In genomic region chr11:2887526-2888195, GRCh38 we compare ENCODE assay signal across 9 cellular contexts. TPM values are rescaled to one million over a fixed set of nuclear protein-coding genes. Genes with fewer than 3 reads are reported as not detected.
A peak's percentile ranks its signal among the peaks of the same experiment; 100 is the strongest.
DNase-seq lines count a peak whose midpoint lies in the region; ATAC-seq and TF ChIP-seq lines count a peak whose summit lies in the region.
"Had no signal": no experiment of that assay in that cellular context is flagged by ENCODE, and none has a peak within 500 bp of the region (broad histone marks: within the 10 kb centered on the region; RNA-seq: fewer than 3 reads in every experiment).

No MANE protein-coding gene starts in this region.

- H3K4me3 ChIP-seq in CD8-positive, alpha-beta T cell (ENCODE audit: low read depth, low read length) = no peak overlapping the region
- H3K4me3 ChIP-seq in dorsolateral prefrontal cortex (no peak overlapping the region), neural progenitor cell (no peak overlapping the region)

- no peaks in the 10 kb centered on the region for H3K27me3 Mint-ChIP-seq in CD8-positive, alpha-beta T cell (ENCODE audit: low read depth)
- H3K27me3 Mint-ChIP-seq in neural progenitor cell (ENCODE audit: insufficient read depth, low read depth) = peaks cover 5% of the 10 kb centered on the region

- H3K9me3 ChIP-seq in CD8-positive, alpha-beta T cell (ENCODE audit: low read length) = no peaks in the 10 kb centered on the region
- H3K9me3 ChIP-seq in neural progenitor cell (ENCODE audit: low read depth) = no peaks in the 10 kb centered on the region

- H3K9ac ChIP-seq in neural progenitor cell = no peak overlapping the region

- H3K27ac ChIP-seq in CD8-positive, alpha-beta T cell (ENCODE audit: low read depth, low read length) = no peak overlapping the region
- H3K27ac ChIP-seq in dorsolateral prefrontal cortex (peak overlapping the region in 35 of 59 donors; percentile 4 to 93 (median 55)), neural progenitor cell (no peak overlapping the region)
- H3K27ac ChIP-seq: 22Rv1 had no signal

- H3K4me1 ChIP-seq in CD8-positive, alpha-beta T cell (ENCODE audit: insufficient read depth, low read length) = peaks cover 36% of the 10 kb centered on the region
- H3K4me1 ChIP-seq in neural progenitor cell = peaks cover 33% of the 10 kb centered on the region

- H3K36me3 Mint-ChIP-seq in CD8-positive, alpha-beta T cell = no peaks in the 10 kb centered on the region
- peaks cover 8% of the 10 kb centered on the region for H3K36me3 Mint-ChIP-seq in neural progenitor cell

- H3K4me1 Mint-ChIP-seq in CD8-positive, alpha-beta T cell (ENCODE audit: low read depth) = peaks cover 33% of the 10 kb centered on the region
- H3K4me1 Mint-ChIP-seq in neural progenitor cell = peaks cover 40% of the 10 kb centered on the region

- H3F3A ChIP-seq in neural progenitor cell (ENCODE audit: low read depth) = peaks cover 47% of the 10 kb centered on the region

- H3K27ac Mint-ChIP-seq in CD8-positive, alpha-beta T cell = peak overlapping the region; percentile 70
- peak overlapping the region; percentile 90 for H3K27ac Mint-ChIP-seq in neural progenitor cell

- no peak for ATAC-seq in CD8-positive, alpha-beta T cell
- ATAC-seq in GM21515 (IDR thresholded peaks at IDR 0.05; ENCODE audit: unreplicated experiment) = no peak

- no peak for TF ChIP-seq CTCF in CD8-positive, alpha-beta T cell (IDR thresholded peaks at IDR 0.05)
- TF ChIP-seq CTCF in dorsolateral prefrontal cortex (IDR thresholded peaks at IDR 0.05 in 54 of 56, conservative IDR thresholded peaks at IDR 0.05 in 2 of 56; ENCODE audit: low read depth in 1 of 56, partially characterized antibody in 56 of 56) = no peak
- TF ChIP-seq CTCF in neural progenitor cell (IDR thresholded peaks at IDR 0.05) = no peak

- no peak overlapping the region for H3K4me2 ChIP-seq in neural progenitor cell

- peak overlapping the region; percentile 64 for H3K4me3 Mint-ChIP-seq in CD8-positive, alpha-beta T cell
- H3K4me3 Mint-ChIP-seq in neural progenitor cell = peak overlapping the region; percentile 71

- peaks cover 8% of the 10 kb centered on the region for H3K79me2 ChIP-seq in neural progenitor cell (ENCODE audit: low read depth)

- CTCF ChIA-PET in CD8-positive, alpha-beta T cell (lab: Charles Lee) = interaction anchor here (0.8 to 13.1 kb wide), 33 partner anchors 9 to 583 kb away, joined by 3 to 492 read pairs (median 4); no protein-coding TSS in a partner anchor

- H2AFZ ChIP-seq in neural progenitor cell (replicated peaks) = no peak overlapping the region

- H4K20me1 ChIP-seq in neural progenitor cell (ENCODE audit: low read depth) = peaks cover 16% of the 10 kb centered on the region

- intact Hi-C loops in CD8-positive, alpha-beta T cell (cut with DNase I, micrococcal nuclease) = loop anchor here (1.0 to 5.0 kb wide), 8 partner anchors 15 to 582 kb away; a partner anchor contains a TSS
- intact Hi-C loops in dorsolateral prefrontal cortex (cut with DNase I) = loop anchor here (1.0 to 10.0 kb wide), 11 partner anchors 80 to 580 kb away; partner anchors contain the start of gene KCNQ1OT1 (in 1 of the 2)

- peak; percentile 41 for DNase-seq in DMS53 (lab: John Stamatoyannopoulos, UW)
- no peak for DNase-seq in DMS53 treated with DMSO at 0.1 percent for 48 hours (lab: John Stamatoyannopoulos, UW; ENCODE audit: unreplicated experiment)
- peak in 1 of 7 experiments; percentile 18 for DNase-seq in CD8-positive, alpha-beta T cell
- no peak for DNase-seq in dorsolateral prefrontal cortex
- DNase-seq in neural progenitor cell (ENCODE audit: low spot score) = peak; percentile 32
- no peak for DNase-seq in midbrain (lab: John Stamatoyannopoulos, UW)
- no peak for DNase-seq in activated CD8-positive, alpha-beta memory T cell treated with anti-CD3 and anti-CD28 coated beads, Interleukin-2, amount 50 U/mL, for 48 hours

- POLR2A ChIA-PET in CD8-positive, alpha-beta T cell (lab: Charles Lee) = interaction anchor here (0.6 to 4.6 kb wide), 4 partner anchors 352 to 500 kb away, joined by 3 to 31 read pairs (median 3); no protein-coding TSS in a partner anchor

- no peaks in the 10 kb centered on the region for H3K9me3 Mint-ChIP-seq in CD8-positive, alpha-beta T cell
- H3K9me3 Mint-ChIP-seq in neural progenitor cell = no peaks in the 10 kb centered on the region

- H3K27me3 ChIP-seq in CD8-positive, alpha-beta T cell (ENCODE audit: insufficient read depth, low read length) = no peaks in the 10 kb centered on the region
- peaks cover 0 to 10% (median 0%) of the 10 kb centered on the region in 45 donors for H3K27me3 ChIP-seq in dorsolateral prefrontal cortex
- peaks cover 39% of the 10 kb centered on the region for H3K27me3 ChIP-seq in neural progenitor cell

- no peaks in the 10 kb centered on the region for H3K36me3 ChIP-seq in CD8-positive, alpha-beta T cell (ENCODE audit: insufficient read depth, low read length)
- H3K36me3 ChIP-seq in neural progenitor cell = no peaks in the 10 kb centered on the region

RNA-seq across cellular contexts. Expression of gene CDKN1C, which starts 2.1 kb away (rescaled TPM):
- total RNA-seq in CD8-positive, alpha-beta T cell = 1 to 10 TPM; 2.5 to 3.6 TPM
- total RNA-seq in dorsolateral prefrontal cortex (100 to 1,000 TPM in 8 of 120 experiments, 10 to 100 TPM in 112; 11.0 to 191 (median 44.8) TPM), neural progenitor cell (ENCODE audit: low replicate concordance) (47.8 and 49.3 TPM in 2 replicates)

RNA-seq across cellular contexts. Expression of gene PHLDA2, which starts 41.6 kb away (rescaled TPM):
- total RNA-seq in CD8-positive, alpha-beta T cell = 1 to 10 TPM in 1 of 2 experiments, under 1 TPM in 1; 0.61 to 1.6 TPM
- total RNA-seq in dorsolateral prefrontal cortex (1 to 10 TPM in 104 of 120 experiments, under 1 TPM in 13, not detected in 3; 0.52 to 7.6 (median 2.4) TPM), neural progenitor cell (ENCODE audit: low replicate concordance) (not detected in 2 replicates)

Comparison
In these comparisons a context has a peak if more than half of its experiments do, and no peak if none do; other contexts are left out.
1. DNase-seq: peak in DMS53 (single experiment) and neural progenitor cell (single experiment); none in DMS53 treated with DMSO at 0.1 percent for 48 hours (single experiment), dorsolateral prefrontal cortex (0 of 10), midbrain (single experiment) and activated CD8-positive, alpha-beta memory T cell treated with anti-CD3 and anti-CD28 coated beads, Interleukin-2, amount 50 U/mL, for 48 hours (single experiment).
2. H3K27ac ChIP-seq: peak in dorsolateral prefrontal cortex (35 of 59); none in CD8-positive, alpha-beta T cell (single experiment) and neural progenitor cell (single experiment).